8 cellular contexts compared by ENCODE assay signal in genomic region chr19:40717880-40718773, GRCh38. TPM values are rescaled to one million over a fixed set of nuclear protein-coding genes. Genes with fewer than 3 reads are reported as not detected.
DNase-seq lines count a peak whose midpoint lies in the region; ATAC-seq and TF ChIP-seq lines count a peak whose summit lies in the region.

No MANE protein-coding gene starts in this region.

- H3K27ac ChIP-seq in cingulate gyrus (ENCODE audit: low read depth, low read length) = peak overlapping the region; percentile 75
- peak overlapping the region; percentile 99 for H3K27ac ChIP-seq in mesodermal cell (ENCODE audit: low read depth, low read length, severe bottlenecking)
- peak overlapping the region; percentile 98 to 99 for H3K27ac ChIP-seq in uterus

- peaks cover 13% of the 10 kb centered on the region for H3K4me1 ChIP-seq in mesodermal cell (ENCODE audit: control insufficient read depth, insufficient read depth, low read length, poor library complexity, severe bottlenecking)
- H3K4me1 ChIP-seq in uterus = peaks cover 5 to 8% of the 10 kb centered on the region in 2 donors

- TF ChIP-seq POLR2A in uterus (IDR thresholded peaks at IDR 0.05) = no peak

- ATAC-seq in GM18520 (IDR thresholded peaks at IDR 0.05; ENCODE audit: unreplicated experiment) = no peak
- no peak for ATAC-seq in HG02623 (IDR thresholded peaks at IDR 0.05; ENCODE audit: unreplicated experiment)

- TF ChIP-seq CTCF in uterus (IDR thresholded peaks at IDR 0.05) = no peak

- H3K36me3 ChIP-seq in mesodermal cell (ENCODE audit: control insufficient read depth, insufficient read depth, low read length) (peaks cover 17% of the 10 kb centered on the region), uterus (no peaks in the 10 kb centered on the region)

- intact Hi-C loops in uterus (cut with DNase I; ENCODE audit: low total_unique reads) = no loop called here

- H3K9me3 ChIP-seq in mesodermal cell (ENCODE audit: control insufficient read depth, low read length) (no peaks in the 10 kb centered on the region), uterus (no peaks in the 10 kb centered on the region)

- no peaks in the 10 kb centered on the region for H3K27me3 ChIP-seq in uterus

- peak overlapping the region; percentile 76 for H3K4me3 ChIP-seq in mesodermal cell (ENCODE audit: extremely low read depth, insufficient read depth, low read length, poor library complexity, severe bottlenecking)
- H3K4me3 ChIP-seq in uterus = peak overlapping the region; percentile 68 to 71

- DNase-seq in COLO668 (lab: John Stamatoyannopoulos, UW; ENCODE audit: unreplicated experiment) (peak; percentile 30), NCI-H526 (lab: John Stamatoyannopoulos, UW) (peak; percentile 20 to 58), uterus (peak; percentile 48 to 51), SKM-1 treated with dmso at 0.1 percent for 144 hours (lab: John Stamatoyannopoulos, UW; ENCODE audit: unreplicated experiment) (no peak)

- 20 to 23% methylated on average over 16 to 17 of the region's 20 CpGs for WGBS in mesodermal cell (ENCODE audit: insufficient coverage in 2 of 2), 2 experiments

RNA-seq across cellular contexts. Expression of gene ITPKC, which starts 1.2 kb away (rescaled TPM):
- 11.5 TPM for polyA plus RNA-seq in mesodermal cell (2013, experiment 1 of 2)
- polyA plus RNA-seq in mesodermal cell (2013, experiment 2 of 2) = 9.0 TPM
- 10 to 100 TPM; 14.4 to 41.5 (median 22.8) TPM for total RNA-seq in uterus

RNA-seq across cellular contexts. Expression of gene COQ8B, which starts 1.4 kb away (rescaled TPM):
- polyA plus RNA-seq in mesodermal cell (2013, experiment 1 of 2) = 28.6 TPM
- polyA plus RNA-seq in mesodermal cell (2013, experiment 2 of 2) = 31.7 TPM
- total RNA-seq in uterus = 10 to 100 TPM in 3 of 4 donors, 1 to 10 TPM in 1; 9.7 to 51.8 (median 35.6) TPM

RNA-seq across cellular contexts. Expression of gene NUMBL, which starts 27.7 kb away (rescaled TPM):
- 28.6 TPM for polyA plus RNA-seq in mesodermal cell (2013, experiment 1 of 2)
- polyA plus RNA-seq in mesodermal cell (2013, experiment 2 of 2) = 28.4 TPM
- total RNA-seq in uterus = 10 to 100 TPM; 18.8 to 90.5 (median 44.3) TPM

RNA-seq across cellular contexts. Expression of gene ACTMAP, which starts 32.1 kb away (rescaled TPM):
- 17.0 TPM for polyA plus RNA-seq in mesodermal cell (2013, experiment 1 of 2)
- 18.0 TPM for polyA plus RNA-seq in mesodermal cell (2013, experiment 2 of 2)
- 1 to 10 TPM in 1 of 4 donors, under 1 TPM in 1, not detected in 2; 0.48 to 6.1 TPM for total RNA-seq in uterus

RNA-seq across cellular contexts. Expression of gene SNRPA, which starts 32.9 kb away (rescaled TPM):
- 157 TPM for polyA plus RNA-seq in mesodermal cell (2013, experiment 1 of 2)
- polyA plus RNA-seq in mesodermal cell (2013, experiment 2 of 2) = 138 TPM
- total RNA-seq in uterus = 10 to 100 TPM; 12.8 to 70.2 (median 19.0) TPM
